In the genomic region with DNA sequence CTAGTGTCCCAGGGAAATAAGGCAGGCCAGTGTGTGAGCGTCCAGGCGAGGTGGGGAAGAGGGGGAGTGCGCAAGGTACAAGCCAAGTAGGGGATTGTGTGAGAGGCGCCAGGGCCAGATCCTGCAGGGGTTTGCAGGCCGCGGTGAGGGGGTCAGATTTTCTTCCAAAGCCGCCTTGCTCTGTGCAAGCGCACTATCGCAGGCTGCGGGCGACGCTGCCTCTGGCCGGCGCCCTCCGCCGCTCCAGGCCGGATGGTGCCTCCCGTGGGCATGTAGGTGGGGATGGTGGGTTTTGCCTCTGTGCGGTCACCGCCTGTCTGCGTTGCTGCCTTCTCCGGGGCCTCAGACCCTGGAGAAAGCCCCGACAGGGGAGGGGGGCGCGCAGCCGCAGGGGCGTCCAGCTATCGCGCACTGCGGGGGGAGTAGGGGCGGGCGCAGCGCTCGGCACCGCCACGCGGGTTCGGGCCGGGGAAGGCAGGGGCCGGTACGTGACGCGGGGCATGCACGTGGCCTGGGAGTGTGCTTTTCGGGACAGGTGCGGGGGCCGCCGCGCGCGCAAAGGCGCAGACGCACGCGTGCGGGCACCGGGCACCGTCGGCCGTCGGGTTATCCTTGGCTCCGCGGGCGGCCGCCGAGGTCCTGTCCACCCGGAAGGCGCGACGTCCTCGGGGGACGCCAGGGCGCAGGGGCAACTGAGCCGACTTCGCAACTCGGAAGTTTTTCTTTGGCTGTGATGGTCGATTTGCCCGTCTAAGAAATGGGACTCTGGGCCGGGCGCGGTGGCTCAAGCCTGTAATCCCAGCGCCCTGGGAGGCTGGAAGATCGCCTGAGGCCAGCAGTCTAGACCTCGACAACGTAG, we compare ENCODE assay signal across 8 cellular contexts. TPM values are rescaled to one million over a fixed set of nuclear protein-coding genes. Genes with fewer than 3 reads are reported as not detected.
A peak's percentile ranks its signal among the peaks of the same experiment; 100 is the strongest.
DNase-seq lines count a peak whose midpoint lies in the region; ATAC-seq and TF ChIP-seq lines count a peak whose summit lies in the region.

No MANE protein-coding gene starts in this region.

- POLR2A ChIA-PET in CD8-positive, alpha-beta memory T cell (lab: Charles Lee): interaction anchor here (0.6 to 3.8 kb wide), 9 partner anchors 11 to 225 kb away, joined by 3 to 40 read pairs (median 16); a partner anchor contains a TSS

- H3K9me3 Mint-ChIP-seq in CD8-positive, alpha-beta memory T cell: peaks cover 0 to 2% (median 0%) of the 10 kb centered on the region in 5 donors

- peak overlapping the region; percentile 93 for H3K4me3 ChIP-seq in CD8-positive, alpha-beta memory T cell (ENCODE audit: low read length)
- peak overlapping the region; percentile 66 to 78 for H3K4me3 ChIP-seq in foreskin fibroblast (ENCODE audit: low read depth in 1 of 2, low read length in 2 of 2)
- H3K4me3 ChIP-seq in neuron (ENCODE audit: low read length): peak overlapping the region; percentile 98
- H3K4me3 ChIP-seq in urinary bladder (ENCODE audit: low read depth, low read length): peak overlapping the region; percentile 53

- no peaks in the 10 kb centered on the region for H3K9me3 ChIP-seq in CD8-positive, alpha-beta memory T cell (ENCODE audit: low read length)
- H3K9me3 ChIP-seq in neuron (ENCODE audit: low read length): no peaks in the 10 kb centered on the region

- H3K36me3 Mint-ChIP-seq in CD8-positive, alpha-beta memory T cell: peaks cover 15 to 30% (median 16%) of the 10 kb centered on the region in 3 donors

- no peak for TF ChIP-seq CTCF in foreskin fibroblast (IDR thresholded peaks at IDR 0.05; ENCODE audit: low read depth, low read length)

- no peaks in the 10 kb centered on the region for H3K27me3 ChIP-seq in CD8-positive, alpha-beta memory T cell (ENCODE audit: insufficient read depth, low read length, poor library complexity, severe bottlenecking)
- no peaks in the 10 kb centered on the region for H3K27me3 ChIP-seq in neuron (ENCODE audit: insufficient read depth, low read length)

- CTCF ChIA-PET in CD8-positive, alpha-beta memory T cell (lab: Charles Lee): interaction anchor here (0.8 to 4.0 kb wide), 6 partner anchors 11 to 154 kb away, joined by 3 to 27 read pairs (median 4); no protein-coding TSS in a partner anchor

- no peaks in the 10 kb centered on the region for H3K36me3 ChIP-seq in CD8-positive, alpha-beta memory T cell (ENCODE audit: insufficient read depth, low read length)
- peaks cover 25% of the 10 kb centered on the region for H3K36me3 ChIP-seq in neuron (ENCODE audit: insufficient read depth, low read length)
- H3K36me3 ChIP-seq in urinary bladder (ENCODE audit: insufficient read depth): no peaks in the 10 kb centered on the region

- H3K4me1 Mint-ChIP-seq in CD8-positive, alpha-beta memory T cell: peaks cover 31 to 35% (median 31%) of the 10 kb centered on the region in 3 donors

- peaks cover 23% of the 10 kb centered on the region for H3K4me1 ChIP-seq in CD8-positive, alpha-beta memory T cell (ENCODE audit: insufficient read depth, low read length)
- peaks cover 25% of the 10 kb centered on the region for H3K4me1 ChIP-seq in neuron (ENCODE audit: insufficient read depth, low read length)
- H3K4me1 ChIP-seq in urinary bladder (ENCODE audit: insufficient read depth): no peaks in the 10 kb centered on the region

- peak overlapping the region; percentile 90 for H3K27ac ChIP-seq in CD8-positive, alpha-beta memory T cell (ENCODE audit: low read depth, low read length)
- H3K27ac ChIP-seq in urinary bladder (ENCODE audit: low read depth): peak overlapping the region; percentile 42

- peaks cover 0 to 6% of the 10 kb centered on the region in 2 donors for H3K27me3 Mint-ChIP-seq in CD8-positive, alpha-beta memory T cell

- peak overlapping the region; percentile 91 for H2AFZ ChIP-seq in neuron (ENCODE audit: low read depth, low read length)

- H3K4me3 Mint-ChIP-seq in CD8-positive, alpha-beta memory T cell: peak overlapping the region; percentile 81 to 90 (median 89)

- peak overlapping the region; percentile 93 to 97 (median 94) for H3K27ac Mint-ChIP-seq in CD8-positive, alpha-beta memory T cell

- peak; percentile 26 to 68 (median 51) for DNase-seq in CD8-positive, alpha-beta memory T cell
- DNase-seq in NCI-H2227 treated with DMSO at 0.1 percent for 48 hours (lab: John Stamatoyannopoulos, UW) (peak; percentile 31), foreskin fibroblast (peak in 1 of 2 donors; percentile 54), kidney tubule cell (ENCODE audit: low spot score) (no peak)
- DNase-seq in activated T-helper 9 cell treated with anti-CD3 and anti-CD28 coated beads, Interleukin-2, amount 50 U/mL, for 16 hours (ENCODE audit: low read depth): peak; percentile 39

- 3% methylated on average over 85 of the region's 85 CpGs for WGBS in urinary bladder

- ATAC-seq in HG03108 (IDR thresholded peaks at IDR 0.05; ENCODE audit: unreplicated experiment): no peak

RNA-seq across cellular contexts. Expression of a gene that starts 1.1 kb away (rescaled TPM):
- total RNA-seq in CD8-positive, alpha-beta memory T cell: 10 to 100 TPM; 60.4 to 61.2 TPM
- 21.3 TPM for polyA plus RNA-seq in CD8-positive, alpha-beta memory T cell
- total RNA-seq in urinary bladder: 69.1 TPM
- polyA plus RNA-seq in urinary bladder: 16.9 TPM
